In genomic region chr22:50192056-50192824, GRCh38 we compare ENCODE assay signal across 9 cellular contexts. TPM values are rescaled to one million over a fixed set of nuclear protein-coding genes. Genes with fewer than 3 reads are reported as not detected.
DNase-seq lines count a peak whose midpoint lies in the region; ATAC-seq and TF ChIP-seq lines count a peak whose summit lies in the region.
"Had no signal": no experiment of that assay in that cellular context is flagged by ENCODE, and none has a peak within 500 bp of the region (broad histone marks: within the 10 kb centered on the region; RNA-seq: fewer than 3 reads in every experiment).

No MANE protein-coding gene starts in this region.

- H3K36me3 Mint-ChIP-seq in MCF 10A (ENCODE audit: insufficient read depth, unreplicated experiment), result peaks cover 38% of the 10 kb centered on the region
- no peaks in the 10 kb centered on the region for H3K36me3 Mint-ChIP-seq in glutamatergic neuron (ENCODE audit: unreplicated experiment)

- H3K9me3 Mint-ChIP-seq in MCF 10A (ENCODE audit: unreplicated experiment) (no peaks in the 10 kb centered on the region), glutamatergic neuron (ENCODE audit: unreplicated experiment) (peaks cover 5% of the 10 kb centered on the region)

- H3K27ac ChIP-seq in mammary epithelial cell (ENCODE audit: insufficient read depth, low read depth, low read length) (no peak overlapping the region), SU-DHL-6 (ENCODE audit: low read depth, low read length) (peak overlapping the region; percentile 99), transverse colon (peak overlapping the region; percentile 80 to 93 (median 88))

- no peak for TF ChIP-seq EP300 in transverse colon (IDR thresholded peaks at IDR 0.05; ENCODE audit: low read depth)

- dilution Hi-C loops in mammary epithelial cell (cut with HindIII; ENCODE audit: low sequenced_read_pairs), result loop anchor here (5.0 to 10.0 kb wide), 4 partner anchors 40 to 383 kb away; partner anchors contain the start of genes ADM2, CPT1B and MIOX

- H3F3A ChIP-seq in SU-DHL-6 (ENCODE audit: insufficient read depth), result peaks cover 61% of the 10 kb centered on the region

- H3K9me3 ChIP-seq in mammary epithelial cell (replicated peaks; ENCODE audit: insufficient read depth, low read length), result no peaks in the 10 kb centered on the region
- no peaks in the 10 kb centered on the region for H3K9me3 ChIP-seq in SU-DHL-6 (ENCODE audit: insufficient read depth, low read length)
- no peaks in the 10 kb centered on the region for H3K9me3 ChIP-seq in transverse colon

- H3K4me3 ChIP-seq in mammary epithelial cell (replicated peaks in 1 of 3; ENCODE audit: insufficient read depth in 1 of 3, low read depth in 2 of 3, low read length in 3 of 3) (no peak overlapping the region), SU-DHL-6 (ENCODE audit: insufficient read depth, low read length, poor library complexity, severe bottlenecking) (peak overlapping the region; percentile 45), transverse colon (no peak overlapping the region)
- H3K4me3 ChIP-seq: lung had no signal

- in situ Hi-C loops in mammary epithelial cell (cut with MboI; ENCODE audit: low sequenced_read_pairs in 2 of 2) (no loop called here), transverse colon (cut with MboI; ENCODE audit: low pct_ligation_motif_present in 1 of 4, low pct_unique_long_range_greater_than_20kb in 1 of 4, low sequenced_read_pairs in 3 of 4) (no loop called here)

- no peak for ATAC-seq in GM19328 (IDR thresholded peaks at IDR 0.05; ENCODE audit: unreplicated experiment)

- H3K4me1 ChIP-seq in mammary epithelial cell (ENCODE audit: insufficient read depth, low read length) (peaks cover 35% of the 10 kb centered on the region), transverse colon (peaks cover 26 to 57% (median 47%) of the 10 kb centered on the region in 4 donors)

- peak; percentile 32 for DNase-seq in mammary epithelial cell
- no peak for DNase-seq in MCF 10A (ENCODE audit: unreplicated experiment)
- DNase-seq in glutamatergic neuron, result no peak
- DNase-seq in transverse colon, result no peak
- no peak for DNase-seq in mesenteric fat pad (ENCODE audit: low spot score)
- DNase-seq in GM19240 (ENCODE audit: insufficient read length, low spot score), result no peak

- no peak for TF ChIP-seq POLR2A in transverse colon (IDR thresholded peaks at IDR 0.05)

- WGBS in mammary epithelial cell (ENCODE audit: low coverage, missing lambda C conversion rate), result 87% methylated on average over 24 of the region's 26 CpGs
- WGBS in transverse colon (ENCODE audit: low coverage in 1 of 2), 2 donors, result 67% methylated on average over 24 of the region's 26 CpGs; no CpG with 5 or more reads in 1 of the 2 donors

- H3K27me3 ChIP-seq in mammary epithelial cell (ENCODE audit: insufficient read depth, low read length) (no peaks in the 10 kb centered on the region), SU-DHL-6 (ENCODE audit: low read length) (no peaks in the 10 kb centered on the region), transverse colon (no peaks in the 10 kb centered on the region)

- H3K79me2 ChIP-seq in mammary epithelial cell (ENCODE audit: insufficient read depth, low read length) (peaks cover 75% of the 10 kb centered on the region), SU-DHL-6 (ENCODE audit: insufficient read depth, low read length) (peaks cover 28% of the 10 kb centered on the region)

- no peaks in the 10 kb centered on the region for H3K27me3 Mint-ChIP-seq in MCF 10A (ENCODE audit: insufficient read depth, unreplicated experiment)
- H3K27me3 Mint-ChIP-seq in glutamatergic neuron (ENCODE audit: unreplicated experiment), result peaks cover 4% of the 10 kb centered on the region

- H3K36me3 ChIP-seq in mammary epithelial cell (ENCODE audit: insufficient read depth, low read length) (peaks cover 11% of the 10 kb centered on the region), SU-DHL-6 (ENCODE audit: low read length) (no peaks in the 10 kb centered on the region), transverse colon (peaks cover 0 to 6% (median 2%) of the 10 kb centered on the region in 4 donors)

- no peak for TF ChIP-seq CTCF in mammary epithelial cell (conservative IDR thresholded peaks at IDR 0.05 in 1 of 2, IDR thresholded peaks at IDR 0.05 in 1 of 2; ENCODE audit: extremely low read depth in 1 of 2, insufficient read depth in 1 of 2, low read depth in 1 of 2, low read length in 2 of 2)
- no peak for TF ChIP-seq CTCF in MCF 10A (IDR thresholded peaks at IDR 0.05; ENCODE audit: unreplicated experiment)
- TF ChIP-seq CTCF in SU-DHL-6 (IDR thresholded peaks at IDR 0.05; ENCODE audit: insufficient read depth, low read length, poor library complexity, severe bottlenecking), result no peak
- TF ChIP-seq CTCF in glutamatergic neuron (IDR thresholded peaks at IDR 0.05; ENCODE audit: partially characterized antibody, unreplicated experiment), result no peak
- TF ChIP-seq CTCF in transverse colon (IDR thresholded peaks at IDR 0.05), result no peak

- H3K27ac Mint-ChIP-seq in MCF 10A (ENCODE audit: low read depth, unreplicated experiment), result no peak overlapping the region
- H3K27ac Mint-ChIP-seq in glutamatergic neuron (ENCODE audit: unreplicated experiment), result peak overlapping the region; percentile 55

- no peak overlapping the region for H3K9ac ChIP-seq in mammary epithelial cell (ENCODE audit: insufficient read depth, low read length)
- peak overlapping the region; percentile 76 for H3K9ac ChIP-seq in SU-DHL-6 (ENCODE audit: low read length)

- no peaks in the 10 kb centered on the region for H3K9me2 ChIP-seq in SU-DHL-6 (replicated peaks; ENCODE audit: insufficient read depth, low read length)

- H3K4me2 ChIP-seq in mammary epithelial cell (ENCODE audit: insufficient read depth, low read depth, low read length), result no peak overlapping the region
- peak overlapping the region; percentile 87 for H3K4me2 ChIP-seq in SU-DHL-6 (ENCODE audit: low read depth, low read length, poor library complexity, severe bottlenecking)

- H3K4me1 Mint-ChIP-seq in MCF 10A (ENCODE audit: insufficient read depth, unreplicated experiment) (peaks cover 5% of the 10 kb centered on the region), glutamatergic neuron (ENCODE audit: low read depth, unreplicated experiment) (peaks cover 11% of the 10 kb centered on the region)

- H4K20me1 ChIP-seq in mammary epithelial cell (ENCODE audit: insufficient read depth, low read length), result no peaks in the 10 kb centered on the region
- H4K20me1 ChIP-seq in SU-DHL-6 (ENCODE audit: low read depth, low read length), result no peaks in the 10 kb centered on the region

- H2AFZ ChIP-seq in mammary epithelial cell (ENCODE audit: low read depth, low read length), result no peak overlapping the region
- no peak overlapping the region for H2AFZ ChIP-seq in SU-DHL-6 (ENCODE audit: low read depth, low read length, severe bottlenecking)

- H3K4me3 Mint-ChIP-seq in MCF 10A (ENCODE audit: unreplicated experiment) (no peak overlapping the region), glutamatergic neuron (ENCODE audit: unreplicated experiment) (peak overlapping the region; percentile 55)

- CTCF ChIA-PET in mammary epithelial cell (lab: Charles Lee; ENCODE audit: low non-redundant PET) (no interaction called here), MCF 10A (lab: Yijun Ruan, JAX) (interaction anchor here (3.2 kb wide), 1 partner anchor 44 kb away, joined by 21 read pairs; no protein-coding TSS in a partner anchor)

- BruUV-seq in mammary epithelial cell (replicated peaks; lab: Mats Ljungman, UMichigan) (no TSS peak), MCF 10A (replicated peaks; lab: Mats Ljungman, UMichigan) (no TSS peak)

- intact Hi-C loops in mammary epithelial cell (cut with micrococcal nuclease) (no loop called here), MCF 10A (cut with micrococcal nuclease) (no loop called here), transverse colon (cut with DNase I; ENCODE audit: low total_unique reads) (no loop called here)

- POLR2A ChIA-PET in MCF 10A (lab: Yijun Ruan, JAX), result interaction anchor here (1.0 to 1.1 kb wide), 2 partner anchors 8 to 9 kb away, joined by 3 read pairs; no protein-coding TSS in a partner anchor

RNA-seq across cellular contexts. Expression of gene TRABD, which starts 6.5 kb away (rescaled TPM):
- 10 to 100 TPM; 25.8 to 63.5 TPM for total RNA-seq in mammary epithelial cell
- polyA plus RNA-seq in mammary epithelial cell, result 53.4 TPM
- polyA minus RNA-seq in mammary epithelial cell, result 43.4 TPM
- total RNA-seq in MCF 10A (2022), result 60.6 and 63.8 TPM in 2 replicates
- 31.3 TPM for total RNA-seq in glutamatergic neuron (ENCODE audit: unreplicated experiment)
- 100 to 1,000 TPM in 1 of 4 donors, 10 to 100 TPM in 3; 40.6 to 109 (median 69.4) TPM for total RNA-seq in transverse colon
- 42.3 TPM for total RNA-seq in mesenteric fat pad

RNA-seq across cellular contexts. Expression of gene SELENOO, which starts 8.6 kb away (rescaled TPM):
- 10 to 100 TPM; 21.5 to 36.9 TPM for total RNA-seq in mammary epithelial cell
- 39.7 TPM for polyA plus RNA-seq in mammary epithelial cell
- 12.8 TPM for polyA minus RNA-seq in mammary epithelial cell
- 16.1 and 21.9 TPM in 2 replicates for total RNA-seq in MCF 10A (2022)
- total RNA-seq in glutamatergic neuron (ENCODE audit: unreplicated experiment), result 23.9 TPM
- total RNA-seq in transverse colon, result 10 to 100 TPM; 27.3 to 91.3 (median 35.1) TPM
- 23.8 TPM for total RNA-seq in mesenteric fat pad

RNA-seq across cellular contexts. Expression of gene PANX2, which starts 21.7 kb away (rescaled TPM):
- total RNA-seq in mammary epithelial cell (1 to 10 TPM in 1 of 2 donors, under 1 TPM in 1; 0.83 to 4.4 TPM), MCF 10A (2022) (0.77 and 2.7 TPM in 2 replicates), glutamatergic neuron (ENCODE audit: unreplicated experiment) (1.8 TPM), transverse colon (under 1 TPM in 1 of 4 donors, not detected in 3; 0.32 TPM), mesenteric fat pad (1.9 TPM)
- 1.8 TPM for polyA plus RNA-seq in mammary epithelial cell
- polyA minus RNA-seq in mammary epithelial cell, result 0.67 TPM

RNA-seq across cellular contexts. Expression of gene TUBGCP6, which starts 52.6 kb away (rescaled TPM):
- total RNA-seq in mammary epithelial cell (10 to 100 TPM; 33.0 to 34.0 TPM), MCF 10A (2022) (27.6 and 27.9 TPM in 2 replicates), glutamatergic neuron (ENCODE audit: unreplicated experiment) (51.0 TPM), transverse colon (100 to 1,000 TPM in 1 of 4 donors, 10 to 100 TPM in 3; 43.8 to 110 (median 73.1) TPM), mesenteric fat pad (27.6 TPM)
- polyA plus RNA-seq in mammary epithelial cell, result 12.3 TPM
- 18.7 TPM for polyA minus RNA-seq in mammary epithelial cell

RNA-seq across cellular contexts. Expression of gene HDAC10, which starts 58.8 kb away (rescaled TPM):
- total RNA-seq in mammary epithelial cell (10 to 100 TPM; 10.7 to 23.6 TPM), MCF 10A (2022) (27.5 and 29.2 TPM in 2 replicates), glutamatergic neuron (ENCODE audit: unreplicated experiment) (88.2 TPM), transverse colon (100 to 1,000 TPM in 2 of 4 donors, 10 to 100 TPM in 2; 66.8 to 618 (median 142) TPM), mesenteric fat pad (24.4 TPM)
- 8.9 TPM for polyA plus RNA-seq in mammary epithelial cell
- 2.7 TPM for polyA minus RNA-seq in mammary epithelial cell
